ENCODE assay signal across 1 cellular context in the genomic region with DNA sequence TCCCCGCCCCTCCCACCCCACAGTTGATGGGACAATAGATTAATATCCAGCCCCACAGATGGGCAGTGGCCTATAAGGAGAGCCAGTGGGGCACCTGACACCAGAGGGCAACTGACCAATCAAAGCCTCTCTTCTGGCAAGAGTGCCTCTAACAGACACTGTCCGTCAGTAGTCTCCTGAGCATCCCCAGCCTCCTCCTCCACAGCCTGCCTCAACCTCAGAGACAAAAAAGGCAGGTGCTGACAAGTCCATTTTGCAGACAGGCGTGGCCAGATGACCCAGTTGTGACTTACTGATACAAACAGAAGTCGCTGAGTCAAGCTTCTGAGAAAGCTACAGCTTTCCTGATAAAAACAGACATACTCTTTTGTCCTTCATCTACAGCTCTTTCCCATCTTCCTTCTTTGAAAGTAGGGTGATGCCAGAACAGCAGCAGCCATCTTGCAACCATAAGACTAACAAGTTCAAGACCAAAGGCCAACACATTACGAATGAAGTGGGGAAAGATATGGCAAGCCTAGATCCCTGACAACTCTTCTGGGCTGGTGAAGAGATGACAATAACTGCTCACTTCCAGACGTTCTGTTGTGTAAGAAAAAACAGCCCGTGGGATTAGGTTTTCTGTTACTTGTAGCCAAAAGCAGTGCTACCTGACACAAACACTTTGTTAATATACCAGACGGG.
A peak's percentile ranks its signal among the peaks of the same experiment; 100 is the strongest.
TF ChIP-seq lines count a peak whose summit lies in the region.

No MANE protein-coding gene starts in this region.

TF ChIP-seq in K562, 482 proteins besides CTCF, POLR2A, EP300 and RAD21 (continued from another document and continues in another):
- TF ChIP-seq, protein P1, sequence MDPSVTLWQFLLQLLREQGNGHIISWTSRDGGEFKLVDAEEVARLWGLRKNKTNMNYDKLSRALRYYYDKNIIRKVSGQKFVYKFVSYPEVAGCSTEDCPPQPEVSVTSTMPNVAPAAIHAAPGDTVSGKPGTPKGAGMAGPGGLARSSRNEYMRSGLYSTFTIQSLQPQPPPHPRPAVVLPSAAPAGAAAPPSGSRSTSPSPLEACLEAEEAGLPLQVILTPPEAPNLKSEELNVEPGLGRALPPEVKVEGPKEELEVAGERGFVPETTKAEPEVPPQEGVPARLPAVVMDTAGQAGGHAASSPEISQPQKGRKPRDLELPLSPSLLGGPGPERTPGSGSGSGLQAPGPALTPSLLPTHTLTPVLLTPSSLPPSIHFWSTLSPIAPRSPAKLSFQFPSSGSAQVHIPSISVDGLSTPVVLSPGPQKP (CRISPR knock-in tag; IDR thresholded peaks at IDR 0.05): no peak
- no peak for TF ChIP-seq CCNT2 (IDR thresholded peaks at IDR 0.05; ENCODE audit: borderline replicate concordance, extremely low read depth, insufficient read length, low read depth, low read length)
- TF ChIP-seq, protein P2, sequence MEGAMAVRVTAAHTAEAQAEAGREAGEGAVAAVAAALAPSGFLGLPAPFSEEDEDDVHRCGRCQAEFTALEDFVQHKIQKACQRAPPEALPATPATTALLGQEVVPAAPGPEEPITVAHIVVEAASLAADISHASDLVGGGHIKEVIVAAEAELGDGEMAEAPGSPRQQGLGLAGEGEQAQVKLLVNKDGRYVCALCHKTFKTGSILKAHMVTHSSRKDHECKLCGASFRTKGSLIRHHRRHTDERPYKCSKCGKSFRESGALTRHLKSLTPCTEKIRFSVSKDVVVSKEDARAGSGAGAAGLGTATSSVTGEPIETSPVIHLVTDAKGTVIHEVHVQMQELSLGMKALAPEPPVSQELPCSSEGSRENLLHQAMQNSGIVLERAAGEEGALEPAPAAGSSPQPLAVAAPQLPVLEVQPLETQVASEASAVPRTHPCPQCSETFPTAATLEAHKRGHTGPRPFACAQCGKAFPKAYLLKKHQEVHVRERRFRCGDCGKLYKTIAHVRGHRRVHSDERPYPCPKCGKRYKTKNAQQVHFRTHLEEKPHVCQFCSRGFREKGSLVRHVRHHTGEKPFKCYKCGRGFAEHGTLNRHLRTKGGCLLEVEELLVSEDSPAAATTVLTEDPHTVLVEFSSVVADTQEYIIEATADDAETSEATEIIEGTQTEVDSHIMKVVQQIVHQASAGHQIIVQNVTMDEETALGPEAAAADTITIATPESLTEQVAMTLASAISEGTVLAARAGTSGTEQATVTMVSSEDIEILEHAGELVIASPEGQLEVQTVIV (CRISPR knock-in tag; IDR thresholded peaks at IDR 0.05; ENCODE audit: borderline replicate concordance): no peak
- no peak for TF ChIP-seq ZNF354B (CRISPR knock-in tag; IDR thresholded peaks at IDR 0.05)
- no peak; the same call in 1 of the 2 replicates for TF ChIP-seq ZNF311 (CRISPR knock-in tag; IDR thresholded peaks at IDR 0.05)
- no peak for TF ChIP-seq BCLAF1 (IDR thresholded peaks at IDR 0.05; ENCODE audit: borderline replicate concordance in 1 of 2, control insufficient read depth in 1 of 2, low read depth in 2 of 2, low read length in 1 of 2)
- peak; percentile 65; the same call in 1 of the 2 replicates for TF ChIP-seq KLF16 (IDR thresholded peaks at IDR 0.05)
- TF ChIP-seq MEF2A (IDR thresholded peaks at IDR 0.05; ENCODE audit: control insufficient read depth, low read depth, low read length): no peak
- TF ChIP-seq CXXC5 (CRISPR knock-in tag; IDR thresholded peaks at IDR 0.05): peak; percentile 64; the same call in 1 of the 2 replicates
- TF ChIP-seq MAFF (IDR thresholded peaks at IDR 0.05; ENCODE audit: low read length): peak; percentile 94
- peak; percentile 74; the same call in 1 of the 2 replicates for TF ChIP-seq KLF1 (tag; IDR thresholded peaks at IDR 0.05)
- TF ChIP-seq, protein P3, sequence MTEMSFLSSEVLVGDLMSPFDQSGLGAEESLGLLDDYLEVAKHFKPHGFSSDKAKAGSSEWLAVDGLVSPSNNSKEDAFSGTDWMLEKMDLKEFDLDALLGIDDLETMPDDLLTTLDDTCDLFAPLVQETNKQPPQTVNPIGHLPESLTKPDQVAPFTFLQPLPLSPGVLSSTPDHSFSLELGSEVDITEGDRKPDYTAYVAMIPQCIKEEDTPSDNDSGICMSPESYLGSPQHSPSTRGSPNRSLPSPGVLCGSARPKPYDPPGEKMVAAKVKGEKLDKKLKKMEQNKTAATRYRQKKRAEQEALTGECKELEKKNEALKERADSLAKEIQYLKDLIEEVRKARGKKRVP (CRISPR knock-in tag; IDR thresholded peaks at IDR 0.05): no peak; the same call in 1 of the 2 replicates
- TF ChIP-seq ZFP36 (IDR thresholded peaks at IDR 0.05; ENCODE audit: low read depth, low read length, partially characterized antibody): peak; percentile 66
- TF ChIP-seq BRF2 (IDR thresholded peaks at IDR 0.05; ENCODE audit: borderline replicate concordance, insufficient read depth, insufficient read length): no peak
- TF ChIP-seq CCAR2 (IDR thresholded peaks at IDR 0.05; ENCODE audit: low read depth, low read length): 0 out of 2 replicates have a peak, but pooled peaks have one; percentile 29
- TF ChIP-seq, protein P4, sequence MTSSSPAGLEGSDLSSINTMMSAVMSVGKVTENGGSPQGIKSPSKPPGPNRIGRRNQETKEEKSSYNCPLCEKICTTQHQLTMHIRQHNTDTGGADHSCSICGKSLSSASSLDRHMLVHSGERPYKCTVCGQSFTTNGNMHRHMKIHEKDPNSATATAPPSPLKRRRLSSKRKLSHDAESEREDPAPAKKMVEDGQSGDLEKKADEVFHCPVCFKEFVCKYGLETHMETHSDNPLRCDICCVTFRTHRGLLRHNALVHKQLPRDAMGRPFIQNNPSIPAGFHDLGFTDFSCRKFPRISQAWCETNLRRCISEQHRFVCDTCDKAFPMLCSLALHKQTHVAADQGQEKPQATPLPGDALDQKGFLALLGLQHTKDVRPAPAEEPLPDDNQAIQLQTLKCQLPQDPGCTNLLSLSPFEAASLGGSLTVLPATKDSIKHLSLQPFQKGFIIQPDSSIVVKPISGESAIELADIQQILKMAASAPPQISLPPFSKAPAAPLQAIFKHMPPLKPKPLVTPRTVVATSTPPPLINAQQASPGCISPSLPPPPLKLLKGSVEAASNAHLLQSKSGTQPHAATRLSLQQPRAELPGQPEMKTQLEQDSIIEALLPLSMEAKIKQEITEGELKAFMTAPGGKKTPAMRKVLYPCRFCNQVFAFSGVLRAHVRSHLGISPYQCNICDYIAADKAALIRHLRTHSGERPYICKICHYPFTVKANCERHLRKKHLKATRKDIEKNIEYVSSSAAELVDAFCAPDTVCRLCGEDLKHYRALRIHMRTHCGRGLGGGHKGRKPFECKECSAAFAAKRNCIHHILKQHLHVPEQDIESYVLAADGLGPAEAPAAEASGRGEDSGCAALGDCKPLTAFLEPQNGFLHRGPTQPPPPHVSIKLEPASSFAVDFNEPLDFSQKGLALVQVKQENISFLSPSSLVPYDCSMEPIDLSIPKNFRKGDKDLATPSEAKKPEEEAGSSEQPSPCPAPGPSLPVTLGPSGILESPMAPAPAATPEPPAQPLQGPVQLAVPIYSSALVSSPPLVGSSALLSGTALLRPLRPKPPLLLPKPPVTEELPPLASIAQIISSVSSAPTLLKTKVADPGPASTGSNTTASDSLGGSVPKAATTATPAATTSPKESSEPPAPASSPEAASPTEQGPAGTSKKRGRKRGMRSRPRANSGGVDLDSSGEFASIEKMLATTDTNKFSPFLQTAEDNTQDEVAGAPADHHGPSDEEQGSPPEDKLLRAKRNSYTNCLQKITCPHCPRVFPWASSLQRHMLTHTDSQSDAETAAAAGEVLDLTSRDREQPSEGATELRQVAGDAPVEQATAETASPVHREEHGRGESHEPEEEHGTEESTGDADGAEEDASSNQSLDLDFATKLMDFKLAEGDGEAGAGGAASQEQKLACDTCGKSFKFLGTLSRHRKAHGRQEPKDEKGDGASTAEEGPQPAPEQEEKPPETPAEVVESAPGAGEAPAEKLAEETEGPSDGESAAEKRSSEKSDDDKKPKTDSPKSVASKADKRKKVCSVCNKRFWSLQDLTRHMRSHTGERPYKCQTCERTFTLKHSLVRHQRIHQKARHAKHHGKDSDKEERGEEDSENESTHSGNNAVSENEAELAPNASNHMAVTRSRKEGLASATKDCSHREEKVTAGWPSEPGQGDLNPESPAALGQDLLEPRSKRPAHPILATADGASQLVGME (CRISPR knock-in tag; IDR thresholded peaks at IDR 0.05): peak; percentile 34; the same call in 1 of the 2 replicates
- no peak for TF ChIP-seq KDM4B (IDR thresholded peaks at IDR 0.05; ENCODE audit: borderline replicate concordance in 2 of 2, low read depth in 1 of 2)
- TF ChIP-seq BRD4 (IDR thresholded peaks at IDR 0.05): 0 out of 2 replicates have a peak, but pooled peaks have one; percentile 74
- TF ChIP-seq POLR2AphosphoS5 (IDR thresholded peaks at IDR 0.05; ENCODE audit: control insufficient read depth, insufficient read depth, low read depth, low read length): peak; percentile 85
- TF ChIP-seq ERF (CRISPR knock-in tag; IDR thresholded peaks at IDR 0.05): 0 out of 2 replicates have a peak, but pooled peaks have one; percentile 14
- TF ChIP-seq SAFB (IDR thresholded peaks at IDR 0.05; ENCODE audit: borderline replicate concordance, low read depth, low read length): no peak
- TF ChIP-seq CHD1 (IDR thresholded peaks at IDR 0.05; ENCODE audit: low read length): peak; percentile 85
- TF ChIP-seq, protein P5, sequence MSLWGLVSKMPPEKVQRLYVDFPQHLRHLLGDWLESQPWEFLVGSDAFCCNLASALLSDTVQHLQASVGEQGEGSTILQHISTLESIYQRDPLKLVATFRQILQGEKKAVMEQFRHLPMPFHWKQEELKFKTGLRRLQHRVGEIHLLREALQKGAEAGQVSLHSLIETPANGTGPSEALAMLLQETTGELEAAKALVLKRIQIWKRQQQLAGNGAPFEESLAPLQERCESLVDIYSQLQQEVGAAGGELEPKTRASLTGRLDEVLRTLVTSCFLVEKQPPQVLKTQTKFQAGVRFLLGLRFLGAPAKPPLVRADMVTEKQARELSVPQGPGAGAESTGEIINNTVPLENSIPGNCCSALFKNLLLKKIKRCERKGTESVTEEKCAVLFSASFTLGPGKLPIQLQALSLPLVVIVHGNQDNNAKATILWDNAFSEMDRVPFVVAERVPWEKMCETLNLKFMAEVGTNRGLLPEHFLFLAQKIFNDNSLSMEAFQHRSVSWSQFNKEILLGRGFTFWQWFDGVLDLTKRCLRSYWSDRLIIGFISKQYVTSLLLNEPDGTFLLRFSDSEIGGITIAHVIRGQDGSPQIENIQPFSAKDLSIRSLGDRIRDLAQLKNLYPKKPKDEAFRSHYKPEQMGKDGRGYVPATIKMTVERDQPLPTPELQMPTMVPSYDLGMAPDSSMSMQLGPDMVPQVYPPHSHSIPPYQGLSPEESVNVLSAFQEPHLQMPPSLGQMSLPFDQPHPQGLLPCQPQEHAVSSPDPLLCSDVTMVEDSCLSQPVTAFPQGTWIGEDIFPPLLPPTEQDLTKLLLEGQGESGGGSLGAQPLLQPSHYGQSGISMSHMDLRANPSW (CRISPR knock-in tag; IDR thresholded peaks at IDR 0.05): peak; percentile 62; the same call in 1 of the 2 replicates
- no peak for TF ChIP-seq ZNF511 (CRISPR knock-in tag; IDR thresholded peaks at IDR 0.05)
- no peak for TF ChIP-seq ZNF695 (CRISPR knock-in tag; IDR thresholded peaks at IDR 0.05)
- TF ChIP-seq TRIM28 (IDR thresholded peaks at IDR 0.05): peak; percentile 90
- no peak for TF ChIP-seq ZNF79 (CRISPR knock-in tag; IDR thresholded peaks at IDR 0.05; ENCODE audit: low read depth)
- TF ChIP-seq PHB2 (IDR thresholded peaks at IDR 0.05; ENCODE audit: low read depth): no peak
- TF ChIP-seq NUFIP1 (IDR thresholded peaks at IDR 0.05; ENCODE audit: partially characterized antibody): peak; percentile 75
